ENCODE assay signal across 9 cellular contexts in genomic region chr18:58886864-58887612, GRCh38. TPM values are rescaled to one million over a fixed set of nuclear protein-coding genes. Genes with fewer than 3 reads are reported as not detected.
DNase-seq lines count a peak whose midpoint lies in the region; ATAC-seq, FAIRE-seq and TF ChIP-seq lines count a peak whose summit lies in the region.
"Had no signal": no experiment of that assay in that cellular context is flagged by ENCODE, and none has a peak within 500 bp of the region (broad histone marks: within the 10 kb centered on the region; RNA-seq: fewer than 3 reads in every experiment).

No MANE protein-coding gene starts in this region.

- peak overlapping the region; percentile 69 to 84 (median 77) for H3K27ac Mint-ChIP-seq in nephron
- H3K27ac Mint-ChIP-seq in activated CD4-positive, alpha-beta T cell treated with anti-CD3 and anti-CD28 coated beads for 36 hours: no peak overlapping the region

- peaks cover 20% of the 10 kb centered on the region for H3K4me1 Mint-ChIP-seq in nephron
- peaks cover 8% of the 10 kb centered on the region for H3K4me1 Mint-ChIP-seq in activated CD4-positive, alpha-beta T cell treated with anti-CD3 and anti-CD28 coated beads for 36 hours

- peak overlapping the region; percentile 57 for H3K4me3 ChIP-seq in coronary artery

- H3K27me3 Mint-ChIP-seq in nephron (ENCODE audit: low read depth): no peaks in the 10 kb centered on the region
- H3K27me3 Mint-ChIP-seq in activated CD4-positive, alpha-beta T cell treated with anti-CD3 and anti-CD28 coated beads for 36 hours: peaks cover 6% of the 10 kb centered on the region

- POLR2A ChIA-PET in activated CD4-positive, alpha-beta T cell treated with anti-CD3 and anti-CD28 coated beads for 36 hours (lab: Charles Lee): no interaction called here

- H3K4me3 Mint-ChIP-seq in nephron: no peak overlapping the region
- no peak overlapping the region for H3K4me3 Mint-ChIP-seq in activated CD4-positive, alpha-beta T cell treated with anti-CD3 and anti-CD28 coated beads for 36 hours

- TF ChIP-seq CTCF in coronary artery (IDR thresholded peaks at IDR 0.05) (no peak), nephron (IDR thresholded peaks at IDR 0.05; ENCODE audit: unreplicated experiment in 3 of 3) (no peak)

- no peak for FAIRE-seq in HTR-8/SVneo (lab: Jason Lieb, UNC)

- DNase-seq in ELF-1 (ENCODE audit: low read depth, low spot score): peak; percentile 86
- DNase-seq in coronary artery (ENCODE audit: low spot score): no peak
- no peak for DNase-seq in NCI-H1092 (lab: John Stamatoyannopoulos, UW)
- DNase-seq in OCI-M2 (lab: John Stamatoyannopoulos, UW; ENCODE audit: unreplicated experiment): no peak
- DNase-seq in activated CD4-positive, alpha-beta T cell treated with anti-CD3 and anti-CD28 coated beads for 36 hours: no peak
- no peak for DNase-seq in HTR-8/SVneo (ENCODE audit: insufficient read length, low spot score)
- DNase-seq: activated gamma-delta T cell treated with Interleukin-2 at 50 U/mL for 16 hours had no signal

- peak; percentile 20 for ATAC-seq in HG03103 (IDR thresholded peaks at IDR 0.05; ENCODE audit: low read depth, unreplicated experiment)
- no peak for ATAC-seq in activated CD4-positive, alpha-beta T cell treated with anti-CD3 and anti-CD28 coated beads for 36 hours

- intact Hi-C loops in activated CD4-positive, alpha-beta T cell treated with anti-CD3 and anti-CD28 coated beads for 36 hours (cut with DNase I, micrococcal nuclease): no loop called here

- peak overlapping the region; percentile 76 to 82 for H3K27ac ChIP-seq in coronary artery

- H3K36me3 Mint-ChIP-seq in nephron (ENCODE audit: low read depth): peaks cover 57% of the 10 kb centered on the region
- H3K36me3 Mint-ChIP-seq in activated CD4-positive, alpha-beta T cell treated with anti-CD3 and anti-CD28 coated beads for 36 hours (ENCODE audit: low read depth): no peaks in the 10 kb centered on the region

- CTCF ChIA-PET in activated CD4-positive, alpha-beta T cell treated with anti-CD3 and anti-CD28 coated beads for 36 hours (lab: Charles Lee): interaction anchor here (0.6 to 0.9 kb wide), 2 partner anchors 9 to 423 kb away, joined by 3 to 4 read pairs; no protein-coding TSS in a partner anchor

- H3K9me3 Mint-ChIP-seq in nephron: no peaks in the 10 kb centered on the region
- no peaks in the 10 kb centered on the region for H3K9me3 Mint-ChIP-seq in activated CD4-positive, alpha-beta T cell treated with anti-CD3 and anti-CD28 coated beads for 36 hours (ENCODE audit: low read depth)

RNA-seq across cellular contexts. Expression of gene ZNF532, which starts 22.4 kb away (rescaled TPM):
- 10 to 100 TPM in 1 of 2 experiments, 1 to 10 TPM in 1; 7.7 to 11.3 TPM for total RNA-seq in activated CD4-positive, alpha-beta T cell treated with anti-CD3 and anti-CD28 coated beads for 36 hours
